ENCODE assay signal across 10 cellular contexts in genomic region chrX:19883878-19884277, GRCh38. TPM values are rescaled to one million over a fixed set of nuclear protein-coding genes. Genes with fewer than 3 reads are reported as not detected.
DNase-seq lines count a peak whose midpoint lies in the region; ATAC-seq, FAIRE-seq and TF ChIP-seq lines count a peak whose summit lies in the region.
"Had no signal": no experiment of that assay in that cellular context is flagged by ENCODE, and none has a peak within 500 bp of the region (broad histone marks: within the 10 kb centered on the region; RNA-seq: fewer than 3 reads in every experiment).

No MANE protein-coding gene starts in this region.

- peak overlapping the region; percentile 78 for H3K4me3 ChIP-seq in Loucy (ENCODE audit: low read length, poor library complexity, severe bottlenecking)
- no peak overlapping the region for H3K4me3 ChIP-seq in lower lobe of right lung
- no peak overlapping the region for H3K4me3 ChIP-seq in heart right ventricle
- no peak overlapping the region for H3K4me3 ChIP-seq in small intestine (ENCODE audit: low read depth in 1 of 2, low read length in 2 of 2)
- no peak overlapping the region for H3K4me3 ChIP-seq in left lung
- H3K4me3 ChIP-seq: skin epidermis had no signal

- H3F3A ChIP-seq in Loucy (ENCODE audit: low read depth) = peaks cover 5% of the 10 kb centered on the region; the same call in 1 of the 2 replicates

- intact Hi-C loops in lower lobe of right lung (cut with DNase I) = no loop called here
- intact Hi-C loops in heart right ventricle (cut with DNase I) = loop anchor here in 9 of 10 donors (5.0 to 10.0 kb wide), 5 partner anchors 139 to 509 kb away; no protein-coding TSS in a partner anchor
- intact Hi-C loops in left lung (cut with DNase I) = loop anchor here in 1 of 2 donors (10.0 kb wide), 2 partner anchors 139 to 289 kb away; no protein-coding TSS in a partner anchor

- ATAC-seq in GM21529 (IDR thresholded peaks at IDR 0.05; ENCODE audit: unreplicated experiment) (peak; percentile 36), lower lobe of right lung (no peak), heart right ventricle (no peak), left lung (no peak)

- H3K4me1 ChIP-seq in Loucy (ENCODE audit: insufficient read depth, low read length, poor library complexity, severe bottlenecking) = peaks cover 72% of the 10 kb centered on the region
- H3K4me1 ChIP-seq in lower lobe of right lung = peaks cover 6% of the 10 kb centered on the region
- H3K4me1 ChIP-seq in heart right ventricle = peaks cover 0 to 30% (median 0%) of the 10 kb centered on the region in 9 donors
- H3K4me1 ChIP-seq in small intestine (ENCODE audit: control insufficient read depth in 2 of 2, insufficient read depth in 1 of 2, low read depth in 1 of 2, low read length in 1 of 2) = no peaks in the 10 kb centered on the region
- H3K4me1 ChIP-seq in left lung = peaks cover 0 to 43% of the 10 kb centered on the region in 2 donors

- no peaks in the 10 kb centered on the region for H3K36me3 ChIP-seq in Loucy (ENCODE audit: insufficient read depth, low read length)
- H3K36me3 ChIP-seq in lower lobe of right lung = no peaks in the 10 kb centered on the region
- H3K36me3 ChIP-seq in heart right ventricle = no peaks in the 10 kb centered on the region
- H3K36me3 ChIP-seq in small intestine (ENCODE audit: control insufficient read depth in 2 of 2, insufficient read depth in 2 of 2, low read length in 2 of 2) = no peaks in the 10 kb centered on the region
- no peaks in the 10 kb centered on the region for H3K36me3 ChIP-seq in left lung

- peak overlapping the region; percentile 75 for H3K4me2 ChIP-seq in Loucy (ENCODE audit: low read depth, low read length, poor library complexity, severe bottlenecking)

- H3K9me3 ChIP-seq in Loucy (ENCODE audit: insufficient read depth, low read depth, low read length) (no peaks in the 10 kb centered on the region), lower lobe of right lung (no peaks in the 10 kb centered on the region), heart right ventricle (no peaks in the 10 kb centered on the region), small intestine (ENCODE audit: control insufficient read depth, low read depth) (no peaks in the 10 kb centered on the region), left lung (no peaks in the 10 kb centered on the region)

- peaks cover 75% of the 10 kb centered on the region for H3K79me2 ChIP-seq in Loucy (ENCODE audit: insufficient read depth, low read length)

- H3K9me2 ChIP-seq in Loucy (replicated peaks; ENCODE audit: low read depth, low read length) = no peaks in the 10 kb centered on the region

- peaks cover 36% of the 10 kb centered on the region for H4K20me1 ChIP-seq in Loucy (ENCODE audit: insufficient read depth, low read length, poor library complexity, severe bottlenecking)

- 93 to 98% methylated on average over 6 of the region's 6 CpGs for WGBS in heart right ventricle, 2 donors
- WGBS in small intestine, 3 donors = 68 to 77% (median 73%) methylated on average over 3 to 6 of the region's 6 CpGs

- H3K9ac ChIP-seq in Loucy (ENCODE audit: low read depth, low read length, poor library complexity, severe bottlenecking) = no peak overlapping the region

- no peak overlapping the region for H3K27ac ChIP-seq in lower lobe of right lung
- no peak overlapping the region for H3K27ac ChIP-seq in heart right ventricle
- H3K27ac ChIP-seq in small intestine (ENCODE audit: low read depth in 1 of 2, low read length in 1 of 2) = no peak overlapping the region
- H3K27ac ChIP-seq in left lung = no peak overlapping the region
- H3K27ac ChIP-seq: skin epidermis had no signal

- H3K27me3 ChIP-seq in Loucy (ENCODE audit: insufficient read depth, low read length, poor library complexity, severe bottlenecking) = no peaks in the 10 kb centered on the region
- H3K27me3 ChIP-seq in lower lobe of right lung (ENCODE audit: low read depth) = no peaks in the 10 kb centered on the region
- H3K27me3 ChIP-seq in heart right ventricle = no peaks in the 10 kb centered on the region
- H3K27me3 ChIP-seq in small intestine (ENCODE audit: control insufficient read depth in 2 of 2, insufficient read depth in 2 of 2, low read length in 2 of 2) = no peaks in the 10 kb centered on the region
- no peaks in the 10 kb centered on the region for H3K27me3 ChIP-seq in left lung

- DNase-seq in GM18507 (ENCODE audit: extremely low spot score, insufficient read length, low read depth) (no peak), lower lobe of right lung (peak; percentile 46), heart right ventricle (no peak), amygdala (lab: John Stamatoyannopoulos, UW) (no peak), small intestine (no peak), left lung (no peak)
- DNase-seq: activated CD4-positive, CD25-positive, alpha-beta regulatory T cell had no signal

- FAIRE-seq in GM18507 (lab: Jason Lieb, UNC) = peak; percentile 94
- FAIRE-seq in small intestine (lab: Jason Lieb, UNC) = no peak

- no peak overlapping the region for H2AFZ ChIP-seq in Loucy (ENCODE audit: low read length)

- no peak for TF ChIP-seq CTCF in Loucy (conservative IDR thresholded peaks at IDR 0.05; ENCODE audit: low read length)
- no peak for TF ChIP-seq CTCF in lower lobe of right lung (IDR thresholded peaks at IDR 0.05)
- no peak for TF ChIP-seq CTCF in heart right ventricle (IDR thresholded peaks at IDR 0.05)
- TF ChIP-seq CTCF in left lung (IDR thresholded peaks at IDR 0.05) = no peak

RNA-seq across cellular contexts. Expression of gene SH3KBP1, which starts 3.5 kb away (rescaled TPM):
- total RNA-seq in lower lobe of right lung = 49.4 TPM
- 10 to 100 TPM; 18.1 to 59.7 (median 36.7) TPM for total RNA-seq in heart right ventricle
- 10 to 100 TPM in 1 of 2 donors, 1 to 10 TPM in 1; 8.1 to 16.7 TPM for polyA plus RNA-seq in heart right ventricle
- 10 to 100 TPM in 1 of 3 donors, 1 to 10 TPM in 2; 6.3 to 15.9 (median 7.3) TPM for polyA plus RNA-seq in small intestine
- 10 to 100 TPM; 46.4 to 47.3 TPM for total RNA-seq in left lung
